Comparison of ENCODE assay signal across 9 cellular contexts in the genomic region with DNA sequence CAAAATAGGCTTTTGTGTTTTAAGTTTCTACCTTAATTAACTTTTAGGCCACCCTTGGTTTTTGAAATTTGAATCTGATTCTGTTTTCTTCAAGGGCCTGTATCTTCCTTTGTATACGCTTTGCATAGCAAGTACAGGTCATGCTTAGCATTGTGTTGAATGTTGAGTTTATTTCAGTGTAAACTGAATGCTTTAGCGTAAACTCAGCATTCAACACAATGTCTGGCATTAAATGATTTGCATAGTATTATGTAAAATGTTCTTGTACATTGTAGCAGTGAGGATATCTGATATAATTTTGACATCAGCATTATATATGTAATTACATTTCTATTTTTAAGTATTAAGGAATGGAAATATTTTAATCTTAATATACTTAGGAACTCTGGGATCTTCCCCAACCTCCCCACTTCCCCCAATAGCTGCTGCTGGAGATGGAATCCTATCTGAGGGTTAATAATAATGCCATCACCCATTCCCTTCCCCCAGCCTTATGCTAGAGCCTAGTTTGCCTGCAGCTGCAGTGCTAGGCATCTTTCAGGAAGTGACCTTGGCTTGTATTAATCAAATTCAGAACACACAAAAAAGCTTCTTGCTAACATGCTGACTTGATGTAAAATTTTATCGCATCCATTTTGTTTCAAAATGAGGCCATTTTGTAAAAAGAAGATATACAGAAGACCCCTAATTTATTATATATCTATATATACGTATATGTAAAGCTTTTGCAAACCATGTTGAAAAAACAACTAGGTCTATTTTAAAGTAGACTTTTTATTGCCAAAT.
DNase-seq lines count a peak whose midpoint lies in the region; ATAC-seq and TF ChIP-seq lines count a peak whose summit lies in the region.
"Had no signal": no experiment of that assay in that cellular context is flagged by ENCODE, and none has a peak within 500 bp of the region (broad histone marks: within the 10 kb centered on the region; RNA-seq: fewer than 3 reads in every experiment).

No MANE protein-coding gene starts in this region.

- H3K27me3 Mint-ChIP-seq in effector memory CD8-positive, alpha-beta T cell: no peaks in the 10 kb centered on the region

- no peaks in the 10 kb centered on the region for H3K9me3 Mint-ChIP-seq in effector memory CD8-positive, alpha-beta T cell

- peaks cover 46 to 66% of the 10 kb centered on the region in 2 donors for H3K4me1 Mint-ChIP-seq in effector memory CD8-positive, alpha-beta T cell (ENCODE audit: low read depth in 2 of 2)

- DNase-seq in cardiac muscle cell (ENCODE audit: low read depth in 1 of 2, low spot score in 1 of 2) (peak; percentile 23 to 47), left cardiac atrium (no peak), NOMO-1 (lab: John Stamatoyannopoulos, UW; ENCODE audit: unreplicated experiment in 2 of 2) (peak; percentile 1 to 37), epithelial cell of esophagus (ENCODE audit: low read depth) (peak; percentile 10), uterus (no peak)
- no peak for DNase-seq in effector memory CD8-positive, alpha-beta T cell
- DNase-seq: stimulated activated CD4-positive, alpha-beta T cell treated with anti-CD3 and anti-CD28 coated beads, Interleukin-1b, Interleukin-23, amount 100 ng/mL, for 48 hours had no signal

- TF ChIP-seq POLR2A in uterus (IDR thresholded peaks at IDR 0.05): no peak

- H3K9me3 ChIP-seq in cardiac muscle cell (ENCODE audit: low read depth) (no peaks in the 10 kb centered on the region), uterus (peaks cover 0 to 6% of the 10 kb centered on the region in 2 donors)

- no peaks in the 10 kb centered on the region for H3K36me3 ChIP-seq in cardiac muscle cell
- no peaks in the 10 kb centered on the region for H3K36me3 ChIP-seq in uterus

- no peak overlapping the region for H3K27ac Mint-ChIP-seq in effector memory CD8-positive, alpha-beta T cell

- H3K27ac ChIP-seq in cardiac muscle cell: no peak overlapping the region
- peak overlapping the region; percentile 10 to 79 for H3K27ac ChIP-seq in uterus

- H3K4me3 Mint-ChIP-seq in effector memory CD8-positive, alpha-beta T cell: no peak overlapping the region

- H3K36me3 Mint-ChIP-seq in effector memory CD8-positive, alpha-beta T cell (ENCODE audit: insufficient read depth): peaks cover 3% of the 10 kb centered on the region

- H3K27me3 ChIP-seq in cardiac muscle cell: no peaks in the 10 kb centered on the region
- no peaks in the 10 kb centered on the region for H3K27me3 ChIP-seq in uterus

- peaks cover 39% of the 10 kb centered on the region for H3K4me1 ChIP-seq in cardiac muscle cell (ENCODE audit: low read depth)
- H3K4me1 ChIP-seq in uterus: peaks cover 8% of the 10 kb centered on the region in 2 donors

- H3K4me3 ChIP-seq in cardiac muscle cell: no peak overlapping the region
- no peak overlapping the region for H3K4me3 ChIP-seq in epithelial cell of esophagus (ENCODE audit: low read length)
- H3K4me3 ChIP-seq in uterus: no peak overlapping the region

- ATAC-seq in left cardiac atrium (no peak), GM21723 (IDR thresholded peaks at IDR 0.05; ENCODE audit: unreplicated experiment) (no peak), HG03159 (IDR thresholded peaks at IDR 0.05; ENCODE audit: unreplicated experiment) (no peak)
- no peak for ATAC-seq in effector memory CD8-positive, alpha-beta T cell (replicated peaks)

- intact Hi-C loops in left cardiac atrium (cut with DNase I): loop anchor here in 1 of 2 donors (5.0 kb wide), 1 partner anchor 73 kb away; a partner anchor contains a TSS
- intact Hi-C loops in uterus (cut with DNase I; ENCODE audit: low total_unique reads): no loop called here

- TF ChIP-seq CTCF in cardiac muscle cell (IDR thresholded peaks at IDR 0.05; ENCODE audit: low read depth, low read length): no peak
- no peak for TF ChIP-seq CTCF in epithelial cell of esophagus (IDR thresholded peaks at IDR 0.05; ENCODE audit: insufficient read depth, low read depth, low read length, missing control alignments)
- TF ChIP-seq CTCF in uterus (IDR thresholded peaks at IDR 0.05): no peak

Comparison
In these comparisons a context has a peak if more than half of its experiments do, and no peak if none do; other contexts are left out.
1. DNase-seq: peak in cardiac muscle cell (2 of 2), NOMO-1 (2 of 2) and epithelial cell of esophagus (single experiment); none in left cardiac atrium (single experiment), uterus (0 of 2) and effector memory CD8-positive, alpha-beta T cell (0 of 3).